Comparison of ENCODE assay signal across 1 cellular context in genomic region chr21:26226724-26227123, GRCh38.
TF ChIP-seq lines count a peak whose summit lies in the region.

No MANE protein-coding gene starts in this region.

TF ChIP-seq in H1, 55 proteins besides CTCF, POLR2A, EP300 and RAD21 (continued from another document):
- no peak for TF ChIP-seq MAFK (IDR thresholded peaks at IDR 0.05; ENCODE audit: low read depth, low read length)
- TF ChIP-seq RBBP5 (IDR thresholded peaks at IDR 0.05; ENCODE audit: borderline replicate concordance, low read depth, low read length) = no peak
- TF ChIP-seq NRF1 (IDR thresholded peaks at IDR 0.05; ENCODE audit: low read depth, low read length) = no peak
- TF ChIP-seq ZNF274 (IDR thresholded peaks at IDR 0.05; ENCODE audit: borderline replicate concordance, extremely low read depth, low read length) = no peak
- no peak for TF ChIP-seq SIN3A (conservative IDR thresholded peaks at IDR 0.05 in 1 of 2, IDR thresholded peaks at IDR 0.05 in 1 of 2; ENCODE audit: low read depth in 1 of 2, low read length in 2 of 2)
- TF ChIP-seq CHD1 (IDR thresholded peaks at IDR 0.05; ENCODE audit: low read depth, low read length) = no peak
- TF ChIP-seq TAF7 (optimal IDR thresholded peaks at IDR 0.05; ENCODE audit: borderline replicate concordance, low read depth, low read length) = no peak
- no peak for TF ChIP-seq HDAC6 (IDR thresholded peaks at IDR 0.05; ENCODE audit: low read depth, low read length)
- TF ChIP-seq SP1 (IDR thresholded peaks at IDR 0.05; ENCODE audit: low read depth, low read length) = no peak
